In the genomic region with DNA sequence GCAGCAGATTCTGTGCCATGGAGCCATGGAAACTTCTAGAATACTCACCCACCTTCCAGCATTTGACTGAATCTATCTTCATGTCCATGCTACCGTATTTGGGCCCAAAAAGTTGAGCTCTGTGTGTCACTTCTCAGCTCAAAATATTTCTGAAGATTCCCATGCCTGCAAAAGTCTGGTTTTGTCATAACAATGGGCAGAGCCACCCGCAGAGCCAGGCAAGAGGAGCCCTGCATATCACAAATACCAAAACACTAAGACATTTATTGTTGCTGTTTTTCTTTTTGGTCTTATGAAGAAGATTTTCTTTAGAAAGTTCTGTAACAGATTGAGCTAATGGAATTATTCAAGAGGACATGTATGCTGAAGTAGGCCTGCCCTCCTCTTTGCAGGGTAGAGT, we compare ENCODE assay signal across 1 cellular context.
TF ChIP-seq lines count a peak whose summit lies in the region.

No MANE protein-coding gene starts in this region.

TF ChIP-seq in GM12878, 131 proteins besides CTCF, POLR2A, EP300 and RAD21 (continued from another document):
- TF ChIP-seq, protein P1, sequence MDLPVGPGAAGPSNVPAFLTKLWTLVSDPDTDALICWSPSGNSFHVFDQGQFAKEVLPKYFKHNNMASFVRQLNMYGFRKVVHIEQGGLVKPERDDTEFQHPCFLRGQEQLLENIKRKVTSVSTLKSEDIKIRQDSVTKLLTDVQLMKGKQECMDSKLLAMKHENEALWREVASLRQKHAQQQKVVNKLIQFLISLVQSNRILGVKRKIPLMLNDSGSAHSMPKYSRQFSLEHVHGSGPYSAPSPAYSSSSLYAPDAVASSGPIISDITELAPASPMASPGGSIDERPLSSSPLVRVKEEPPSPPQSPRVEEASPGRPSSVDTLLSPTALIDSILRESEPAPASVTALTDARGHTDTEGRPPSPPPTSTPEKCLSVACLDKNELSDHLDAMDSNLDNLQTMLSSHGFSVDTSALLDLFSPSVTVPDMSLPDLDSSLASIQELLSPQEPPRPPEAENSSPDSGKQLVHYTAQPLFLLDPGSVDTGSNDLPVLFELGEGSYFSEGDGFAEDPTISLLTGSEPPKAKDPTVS (IDR thresholded peaks at IDR 0.05; ENCODE audit: low read depth, low read length) = peak; percentile 76; the same call in 1 of the 2 replicates
